1 cellular context compared by ENCODE assay signal in the genomic region with DNA sequence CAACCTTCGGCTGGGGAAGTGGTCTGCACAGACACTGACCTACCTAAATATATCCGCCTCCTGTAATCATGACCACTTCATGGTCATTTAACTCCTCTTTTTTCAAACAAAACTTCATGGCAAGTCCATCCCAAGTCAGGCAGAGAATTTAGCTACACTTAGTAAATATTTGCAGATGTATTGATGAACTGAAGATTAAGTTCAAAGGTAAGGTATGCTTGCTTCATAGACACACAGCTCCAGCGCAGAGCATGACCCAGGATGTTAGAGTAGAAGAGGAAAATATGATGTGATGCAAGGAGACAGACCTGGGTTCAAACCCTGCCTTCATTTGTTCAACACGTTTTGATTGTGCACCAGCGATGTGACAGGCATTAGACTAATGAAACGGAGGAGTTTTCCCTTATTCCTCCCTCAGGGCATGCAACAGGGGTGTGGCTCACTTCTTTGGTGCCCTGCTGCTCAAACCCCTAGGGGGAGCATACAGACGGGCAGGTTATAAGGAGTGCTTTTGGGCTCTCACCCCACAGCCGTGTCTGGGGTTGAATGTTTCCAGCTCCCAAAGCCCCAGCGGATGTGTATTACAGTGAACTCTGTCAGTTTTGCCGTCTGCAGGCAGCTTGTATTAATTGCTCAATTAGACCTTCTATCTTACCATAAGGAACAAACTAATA.
TF ChIP-seq lines count a peak whose summit lies in the region.

No MANE protein-coding gene starts in this region.

TF ChIP-seq in HepG2, 621 proteins besides CTCF, POLR2A, EP300 and RAD21 (continued from another document and continues in another):
- TF ChIP-seq, protein P1, sequence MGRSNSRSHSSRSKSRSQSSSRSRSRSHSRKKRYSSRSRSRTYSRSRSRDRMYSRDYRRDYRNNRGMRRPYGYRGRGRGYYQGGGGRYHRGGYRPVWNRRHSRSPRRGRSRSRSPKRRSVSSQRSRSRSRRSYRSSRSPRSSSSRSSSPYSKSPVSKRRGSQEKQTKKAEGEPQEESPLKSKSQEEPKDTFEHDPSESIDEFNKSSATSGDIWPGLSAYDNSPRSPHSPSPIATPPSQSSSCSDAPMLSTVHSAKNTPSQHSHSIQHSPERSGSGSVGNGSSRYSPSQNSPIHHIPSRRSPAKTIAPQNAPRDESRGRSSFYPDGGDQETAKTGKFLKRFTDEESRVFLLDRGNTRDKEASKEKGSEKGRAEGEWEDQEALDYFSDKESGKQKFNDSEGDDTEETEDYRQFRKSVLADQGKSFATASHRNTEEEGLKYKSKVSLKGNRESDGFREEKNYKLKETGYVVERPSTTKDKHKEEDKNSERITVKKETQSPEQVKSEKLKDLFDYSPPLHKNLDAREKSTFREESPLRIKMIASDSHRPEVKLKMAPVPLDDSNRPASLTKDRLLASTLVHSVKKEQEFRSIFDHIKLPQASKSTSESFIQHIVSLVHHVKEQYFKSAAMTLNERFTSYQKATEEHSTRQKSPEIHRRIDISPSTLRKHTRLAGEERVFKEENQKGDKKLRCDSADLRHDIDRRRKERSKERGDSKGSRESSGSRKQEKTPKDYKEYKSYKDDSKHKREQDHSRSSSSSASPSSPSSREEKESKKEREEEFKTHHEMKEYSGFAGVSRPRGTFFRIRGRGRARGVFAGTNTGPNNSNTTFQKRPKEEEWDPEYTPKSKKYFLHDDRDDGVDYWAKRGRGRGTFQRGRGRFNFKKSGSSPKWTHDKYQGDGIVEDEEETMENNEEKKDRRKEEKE (IDR thresholded peaks at IDR 0.05) = no peak
- TF ChIP-seq ZNF749 (CRISPR knock-in tag; IDR thresholded peaks at IDR 0.05; ENCODE audit: borderline replicate concordance) (no peak), THAP11 (CRISPR knock-in tag; IDR thresholded peaks at IDR 0.05) (0 out of 2 replicates have a peak, but pooled peaks have one; percentile 16), ZNF570 (CRISPR knock-in tag; IDR thresholded peaks at IDR 0.05; ENCODE audit: borderline replicate concordance) (no peak), MBNL3 (CRISPR knock-in tag; conservative IDR thresholded peaks at IDR 0.05) (no peak), ZNF12 (CRISPR knock-in tag; IDR thresholded peaks at IDR 0.05) (0 out of 2 replicates have a peak, but pooled peaks have one; percentile 47), ZNF891 (CRISPR knock-in tag; IDR thresholded peaks at IDR 0.05) (no peak), HNF4G (IDR thresholded peaks at IDR 0.05; ENCODE audit: borderline replicate concordance, low read depth, low read length) (0 out of 2 replicates have a peak, but pooled peaks have one; percentile 32), HNF4G (CRISPR knock-in tag; IDR thresholded peaks at IDR 0.05; ENCODE audit: borderline replicate concordance, low read depth) (no peak; the same call in 1 of the 2 replicates), CBX2 (IDR thresholded peaks at IDR 0.05; ENCODE audit: low read depth, low read length) (no peak), CBX2 (CRISPR knock-in tag; IDR thresholded peaks at IDR 0.05; ENCODE audit: low read depth) (no peak), ZMYM4 (CRISPR knock-in tag; IDR thresholded peaks at IDR 0.05) (peak; percentile 20; the same call in 1 of the 2 replicates), MIXL1 (CRISPR knock-in tag; IDR thresholded peaks at IDR 0.05) (peak; percentile 57; the same call in 1 of the 2 replicates), FOXP1 (IDR thresholded peaks at IDR 0.05) (no peak), FOXP1 (CRISPR knock-in tag; IDR thresholded peaks at IDR 0.05) (0 out of 2 replicates have a peak, but pooled peaks have one; percentile 30), ONECUT2 (CRISPR knock-in tag; IDR thresholded peaks at IDR 0.05) (0 out of 2 replicates have a peak, but pooled peaks have one; percentile 29), MIER2 (CRISPR knock-in tag; IDR thresholded peaks at IDR 0.05) (0 out of 2 replicates have a peak, but pooled peaks have one; percentile 41), GATAD2A (CRISPR knock-in tag; IDR thresholded peaks at IDR 0.05) (peak; percentile 74), ZNF644 (CRISPR knock-in tag; IDR thresholded peaks at IDR 0.05; ENCODE audit: low read depth) (peak; percentile 30; the same call in 1 of the 2 replicates), ZC3H4 (CRISPR knock-in tag; IDR thresholded peaks at IDR 0.05; ENCODE audit: borderline replicate concordance) (no peak), ZFP41 (CRISPR knock-in tag; IDR thresholded peaks at IDR 0.05; ENCODE audit: borderline replicate concordance) (no peak), REPIN1 (CRISPR knock-in tag; IDR thresholded peaks at IDR 0.05; ENCODE audit: borderline replicate concordance, low read depth) (0 out of 2 replicates have a peak, but pooled peaks have one; percentile 43), MIER3 (CRISPR knock-in tag; IDR thresholded peaks at IDR 0.05; ENCODE audit: borderline replicate concordance) (peak; percentile 38; the same call in 1 of the 2 replicates), SALL2 (CRISPR knock-in tag; IDR thresholded peaks at IDR 0.05) (no peak), HMGA1 (CRISPR knock-in tag; conservative IDR thresholded peaks at IDR 0.05) (no peak), SALL1 (CRISPR knock-in tag; IDR thresholded peaks at IDR 0.05) (peak; percentile 61; the same call in 1 of the 2 replicates), CEBPB (IDR thresholded peaks at IDR 0.05; ENCODE audit: borderline replicate concordance, low read depth, low read length) (peak; percentile 82; the same call in 1 of the 2 replicates), FOXA3 (CRISPR knock-in tag; IDR thresholded peaks at IDR 0.05) (peak; percentile 62), ZSCAN30 (CRISPR knock-in tag; IDR thresholded peaks at IDR 0.05) (no peak), NR2C2 (CRISPR knock-in tag; IDR thresholded peaks at IDR 0.05; ENCODE audit: borderline replicate concordance) (peak; percentile 57), BCL6 (CRISPR knock-in tag; IDR thresholded peaks at IDR 0.05) (0 out of 2 replicates have a peak, but pooled peaks have one; percentile 41), SOX6 (IDR thresholded peaks at IDR 0.05) (no peak), SOX6 (CRISPR knock-in tag; IDR thresholded peaks at IDR 0.05) (0 out of 2 replicates have a peak, but pooled peaks have one; percentile 17), KDM1A (CRISPR knock-in tag; IDR thresholded peaks at IDR 0.05) (0 out of 2 replicates have a peak, but pooled peaks have one; percentile 11), SYNCRIP (IDR thresholded peaks at IDR 0.05; ENCODE audit: insufficient read depth, low read depth, low read length) (no peak), TBL1XR1 (IDR thresholded peaks at IDR 0.05; ENCODE audit: borderline replicate concordance, low read length, partially characterized antibody) (peak; percentile 41), KLF11 (CRISPR knock-in tag; IDR thresholded peaks at IDR 0.05) (no peak), CEBPG (CRISPR knock-in tag; IDR thresholded peaks at IDR 0.05) (peak; percentile 64)
- TF ChIP-seq, protein P2, sequence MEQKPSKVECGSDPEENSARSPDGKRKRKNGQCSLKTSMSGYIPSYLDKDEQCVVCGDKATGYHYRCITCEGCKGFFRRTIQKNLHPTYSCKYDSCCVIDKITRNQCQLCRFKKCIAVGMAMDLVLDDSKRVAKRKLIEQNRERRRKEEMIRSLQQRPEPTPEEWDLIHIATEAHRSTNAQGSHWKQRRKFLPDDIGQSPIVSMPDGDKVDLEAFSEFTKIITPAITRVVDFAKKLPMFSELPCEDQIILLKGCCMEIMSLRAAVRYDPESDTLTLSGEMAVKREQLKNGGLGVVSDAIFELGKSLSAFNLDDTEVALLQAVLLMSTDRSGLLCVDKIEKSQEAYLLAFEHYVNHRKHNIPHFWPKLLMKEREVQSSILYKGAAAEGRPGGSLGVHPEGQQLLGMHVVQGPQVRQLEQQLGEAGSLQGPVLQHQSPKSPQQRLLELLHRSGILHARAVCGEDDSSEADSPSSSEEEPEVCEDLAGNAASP (CRISPR knock-in tag; IDR thresholded peaks at IDR 0.05; ENCODE audit: borderline replicate concordance) = no peak
- TF ChIP-seq, protein P3, sequence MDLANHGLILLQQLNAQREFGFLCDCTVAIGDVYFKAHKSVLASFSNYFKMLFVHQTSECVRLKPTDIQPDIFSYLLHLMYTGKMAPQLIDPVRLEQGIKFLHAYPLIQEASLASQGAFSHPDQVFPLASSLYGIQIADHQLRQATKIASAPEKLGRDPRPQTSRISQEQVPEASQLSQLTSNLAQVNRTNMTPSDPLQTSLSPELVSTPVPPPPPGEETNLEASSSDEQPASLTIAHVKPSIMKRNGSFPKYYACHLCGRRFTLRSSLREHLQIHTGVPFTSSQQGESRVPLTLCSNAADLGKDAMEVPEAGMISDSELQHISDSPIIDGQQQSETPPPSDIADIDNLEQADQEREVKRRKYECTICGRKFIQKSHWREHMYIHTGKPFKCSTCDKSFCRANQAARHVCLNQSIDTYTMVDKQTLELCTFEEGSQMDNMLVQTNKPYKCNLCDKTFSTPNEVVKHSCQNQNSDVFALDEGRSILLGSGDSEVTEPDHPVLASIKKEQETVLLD (CRISPR knock-in tag; IDR thresholded peaks at IDR 0.05; ENCODE audit: low read depth) = no peak
- TF ChIP-seq, protein P4, sequence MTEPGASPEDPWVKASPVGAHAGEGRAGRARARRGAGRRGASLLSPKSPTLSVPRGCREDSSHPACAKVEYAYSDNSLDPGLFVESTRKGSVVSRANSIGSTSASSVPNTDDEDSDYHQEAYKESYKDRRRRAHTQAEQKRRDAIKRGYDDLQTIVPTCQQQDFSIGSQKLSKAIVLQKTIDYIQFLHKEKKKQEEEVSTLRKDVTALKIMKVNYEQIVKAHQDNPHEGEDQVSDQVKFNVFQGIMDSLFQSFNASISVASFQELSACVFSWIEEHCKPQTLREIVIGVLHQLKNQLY (CRISPR knock-in tag; IDR thresholded peaks at IDR 0.05) = peak; percentile 61; the same call in 1 of the 2 replicates
- TF ChIP-seq, protein P5, sequence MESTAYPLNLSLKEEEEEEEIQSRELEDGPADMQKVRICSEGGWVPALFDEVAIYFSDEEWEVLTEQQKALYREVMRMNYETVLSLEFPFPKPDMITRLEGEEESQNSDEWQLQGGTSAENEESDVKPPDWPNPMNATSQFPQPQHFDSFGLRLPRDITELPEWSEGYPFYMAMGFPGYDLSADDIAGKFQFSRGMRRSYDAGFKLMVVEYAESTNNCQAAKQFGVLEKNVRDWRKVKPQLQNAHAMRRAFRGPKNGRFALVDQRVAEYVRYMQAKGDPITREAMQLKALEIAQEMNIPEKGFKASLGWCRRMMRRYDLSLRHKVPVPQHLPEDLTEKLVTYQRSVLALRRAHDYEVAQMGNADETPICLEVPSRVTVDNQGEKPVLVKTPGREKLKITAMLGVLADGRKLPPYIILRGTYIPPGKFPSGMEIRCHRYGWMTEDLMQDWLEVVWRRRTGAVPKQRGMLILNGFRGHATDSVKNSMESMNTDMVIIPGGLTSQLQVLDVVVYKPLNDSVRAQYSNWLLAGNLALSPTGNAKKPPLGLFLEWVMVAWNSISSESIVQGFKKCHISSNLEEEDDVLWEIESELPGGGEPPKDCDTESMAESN (CRISPR knock-in tag; conservative IDR thresholded peaks at IDR 0.05) = 0 out of 2 replicates have a peak, but pooled peaks have one; percentile 50
- TF ChIP-seq, protein P6, sequence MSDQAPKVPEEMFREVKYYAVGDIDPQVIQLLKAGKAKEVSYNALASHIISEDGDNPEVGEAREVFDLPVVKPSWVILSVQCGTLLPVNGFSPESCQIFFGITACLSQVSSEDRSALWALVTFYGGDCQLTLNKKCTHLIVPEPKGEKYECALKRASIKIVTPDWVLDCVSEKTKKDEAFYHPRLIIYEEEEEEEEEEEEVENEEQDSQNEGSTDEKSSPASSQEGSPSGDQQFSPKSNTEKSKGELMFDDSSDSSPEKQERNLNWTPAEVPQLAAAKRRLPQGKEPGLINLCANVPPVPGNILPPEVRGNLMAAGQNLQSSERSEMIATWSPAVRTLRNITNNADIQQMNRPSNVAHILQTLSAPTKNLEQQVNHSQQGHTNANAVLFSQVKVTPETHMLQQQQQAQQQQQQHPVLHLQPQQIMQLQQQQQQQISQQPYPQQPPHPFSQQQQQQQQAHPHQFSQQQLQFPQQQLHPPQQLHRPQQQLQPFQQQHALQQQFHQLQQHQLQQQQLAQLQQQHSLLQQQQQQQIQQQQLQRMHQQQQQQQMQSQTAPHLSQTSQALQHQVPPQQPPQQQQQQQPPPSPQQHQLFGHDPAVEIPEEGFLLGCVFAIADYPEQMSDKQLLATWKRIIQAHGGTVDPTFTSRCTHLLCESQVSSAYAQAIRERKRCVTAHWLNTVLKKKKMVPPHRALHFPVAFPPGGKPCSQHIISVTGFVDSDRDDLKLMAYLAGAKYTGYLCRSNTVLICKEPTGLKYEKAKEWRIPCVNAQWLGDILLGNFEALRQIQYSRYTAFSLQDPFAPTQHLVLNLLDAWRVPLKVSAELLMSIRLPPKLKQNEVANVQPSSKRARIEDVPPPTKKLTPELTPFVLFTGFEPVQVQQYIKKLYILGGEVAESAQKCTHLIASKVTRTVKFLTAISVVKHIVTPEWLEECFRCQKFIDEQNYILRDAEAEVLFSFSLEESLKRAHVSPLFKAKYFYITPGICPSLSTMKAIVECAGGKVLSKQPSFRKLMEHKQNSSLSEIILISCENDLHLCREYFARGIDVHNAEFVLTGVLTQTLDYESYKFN (CRISPR knock-in tag; conservative IDR thresholded peaks at IDR 0.05) = peak; percentile 50
- TF ChIP-seq, protein P7, sequence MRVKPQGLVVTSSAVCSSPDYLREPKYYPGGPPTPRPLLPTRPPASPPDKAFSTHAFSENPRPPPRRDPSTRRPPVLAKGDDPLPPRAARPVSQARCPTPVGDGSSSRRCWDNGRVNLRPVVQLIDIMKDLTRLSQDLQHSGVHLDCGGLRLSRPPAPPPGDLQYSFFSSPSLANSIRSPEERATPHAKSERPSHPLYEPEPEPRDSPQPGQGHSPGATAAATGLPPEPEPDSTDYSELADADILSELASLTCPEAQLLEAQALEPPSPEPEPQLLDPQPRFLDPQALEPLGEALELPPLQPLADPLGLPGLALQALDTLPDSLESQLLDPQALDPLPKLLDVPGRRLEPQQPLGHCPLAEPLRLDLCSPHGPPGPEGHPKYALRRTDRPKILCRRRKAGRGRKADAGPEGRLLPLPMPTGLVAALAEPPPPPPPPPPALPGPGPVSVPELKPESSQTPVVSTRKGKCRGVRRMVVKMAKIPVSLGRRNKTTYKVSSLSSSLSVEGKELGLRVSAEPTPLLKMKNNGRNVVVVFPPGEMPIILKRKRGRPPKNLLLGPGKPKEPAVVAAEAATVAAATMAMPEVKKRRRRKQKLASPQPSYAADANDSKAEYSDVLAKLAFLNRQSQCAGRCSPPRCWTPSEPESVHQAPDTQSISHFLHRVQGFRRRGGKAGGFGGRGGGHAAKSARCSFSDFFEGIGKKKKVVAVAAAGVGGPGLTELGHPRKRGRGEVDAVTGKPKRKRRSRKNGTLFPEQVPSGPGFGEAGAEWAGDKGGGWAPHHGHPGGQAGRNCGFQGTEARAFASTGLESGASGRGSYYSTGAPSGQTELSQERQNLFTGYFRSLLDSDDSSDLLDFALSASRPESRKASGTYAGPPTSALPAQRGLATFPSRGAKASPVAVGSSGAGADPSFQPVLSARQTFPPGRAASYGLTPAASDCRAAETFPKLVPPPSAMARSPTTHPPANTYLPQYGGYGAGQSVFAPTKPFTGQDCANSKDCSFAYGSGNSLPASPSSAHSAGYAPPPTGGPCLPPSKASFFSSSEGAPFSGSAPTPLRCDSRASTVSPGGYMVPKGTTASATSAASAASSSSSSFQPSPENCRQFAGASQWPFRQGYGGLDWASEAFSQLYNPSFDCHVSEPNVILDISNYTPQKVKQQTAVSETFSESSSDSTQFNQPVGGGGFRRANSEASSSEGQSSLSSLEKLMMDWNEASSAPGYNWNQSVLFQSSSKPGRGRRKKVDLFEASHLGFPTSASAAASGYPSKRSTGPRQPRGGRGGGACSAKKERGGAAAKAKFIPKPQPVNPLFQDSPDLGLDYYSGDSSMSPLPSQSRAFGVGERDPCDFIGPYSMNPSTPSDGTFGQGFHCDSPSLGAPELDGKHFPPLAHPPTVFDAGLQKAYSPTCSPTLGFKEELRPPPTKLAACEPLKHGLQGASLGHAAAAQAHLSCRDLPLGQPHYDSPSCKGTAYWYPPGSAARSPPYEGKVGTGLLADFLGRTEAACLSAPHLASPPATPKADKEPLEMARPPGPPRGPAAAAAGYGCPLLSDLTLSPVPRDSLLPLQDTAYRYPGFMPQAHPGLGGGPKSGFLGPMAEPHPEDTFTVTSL (CRISPR knock-in tag; IDR thresholded peaks at IDR 0.05; ENCODE audit: borderline replicate concordance) = 0 out of 2 replicates have a peak, but pooled peaks have one; percentile 33
